In the genomic region with DNA sequence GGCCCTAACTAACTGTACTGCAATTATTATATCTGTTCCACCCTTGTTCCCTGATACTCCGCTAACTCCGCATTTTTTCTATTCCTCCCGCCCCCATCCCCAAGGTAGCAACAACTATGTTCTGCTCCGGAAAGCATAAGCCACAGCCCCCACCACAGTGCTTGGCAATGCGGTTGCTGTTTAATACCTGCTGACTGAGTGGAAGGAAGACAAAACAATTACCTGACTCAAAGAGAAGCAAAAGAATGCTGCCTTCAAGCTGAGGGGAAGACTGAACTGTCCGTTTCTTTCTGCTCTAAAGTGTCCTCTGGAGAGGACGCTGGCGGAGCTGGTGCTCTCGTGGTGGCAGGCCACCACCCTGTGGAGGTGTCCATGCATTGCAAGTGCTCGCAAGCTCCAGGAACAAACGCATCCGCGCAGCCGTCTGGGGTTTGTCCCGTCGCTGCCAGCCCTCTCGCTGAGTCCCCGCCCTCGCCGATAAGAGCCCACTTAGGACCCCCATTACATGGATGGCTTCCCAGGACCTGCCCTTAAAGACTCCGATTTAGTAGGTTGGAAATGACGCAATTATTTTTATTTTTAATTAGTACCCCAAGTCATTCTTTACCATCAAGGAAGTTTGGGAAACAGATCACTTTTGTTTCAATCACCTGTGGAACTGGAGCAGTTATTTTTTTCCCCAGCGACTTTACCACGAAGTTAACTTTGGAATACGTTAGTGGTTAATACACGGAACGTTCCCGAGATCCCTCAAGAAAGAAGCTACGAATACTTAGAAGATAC, we compare ENCODE assay signal across 1 cellular context.
TF ChIP-seq lines count a peak whose summit lies in the region.

No MANE protein-coding gene starts in this region.

TF ChIP-seq in HEK293, 187 proteins besides CTCF, POLR2A, EP300 and RAD21 (continued from another document):
- TF ChIP-seq, protein P1, sequence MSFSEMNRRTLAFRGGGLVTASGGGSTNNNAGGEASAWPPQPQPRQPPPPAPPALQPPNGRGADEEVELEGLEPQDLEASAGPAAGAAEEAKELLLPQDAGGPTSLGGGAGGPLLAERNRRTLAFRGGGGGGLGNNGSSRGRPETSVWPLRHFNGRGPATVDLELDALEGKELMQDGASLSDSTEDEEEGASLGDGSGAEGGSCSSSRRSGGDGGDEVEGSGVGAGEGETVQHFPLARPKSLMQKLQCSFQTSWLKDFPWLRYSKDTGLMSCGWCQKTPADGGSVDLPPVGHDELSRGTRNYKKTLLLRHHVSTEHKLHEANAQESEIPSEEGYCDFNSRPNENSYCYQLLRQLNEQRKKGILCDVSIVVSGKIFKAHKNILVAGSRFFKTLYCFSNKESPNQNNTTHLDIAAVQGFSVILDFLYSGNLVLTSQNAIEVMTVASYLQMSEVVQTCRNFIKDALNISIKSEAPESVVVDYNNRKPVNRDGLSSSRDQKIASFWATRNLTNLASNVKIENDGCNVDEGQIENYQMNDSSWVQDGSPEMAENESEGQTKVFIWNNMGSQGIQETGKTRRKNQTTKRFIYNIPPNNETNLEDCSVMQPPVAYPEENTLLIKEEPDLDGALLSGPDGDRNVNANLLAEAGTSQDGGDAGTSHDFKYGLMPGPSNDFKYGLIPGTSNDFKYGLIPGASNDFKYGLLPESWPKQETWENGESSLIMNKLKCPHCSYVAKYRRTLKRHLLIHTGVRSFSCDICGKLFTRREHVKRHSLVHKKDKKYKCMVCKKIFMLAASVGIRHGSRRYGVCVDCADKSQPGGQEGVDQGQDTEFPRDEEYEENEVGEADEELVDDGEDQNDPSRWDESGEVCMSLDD (tag by site-specific recombination; IDR thresholded peaks at IDR 0.05) = no peak
- TF ChIP-seq ZBTB48 (tag by site-specific recombination; IDR thresholded peaks at IDR 0.05) (0 out of 2 replicates have a peak, but pooled peaks have one; percentile 13), ZBTB17 (tag by site-specific recombination; IDR thresholded peaks at IDR 0.05) (peak; percentile 61), ZNF391 (tag by site-specific recombination; IDR thresholded peaks at IDR 0.05; ENCODE audit: borderline replicate concordance, low read depth) (peak; percentile 18; the same call in 1 of the 2 replicates), ZNF121 (tag by site-specific recombination; IDR thresholded peaks at IDR 0.05) (peak; percentile 95), ZNF10 (tag by site-specific recombination; IDR thresholded peaks at IDR 0.05) (no peak), ZSCAN30 (tag by site-specific recombination; IDR thresholded peaks at IDR 0.05) (peak; percentile 48; the same call in 1 of the 2 replicates), ZNF2 (tag by site-specific recombination; IDR thresholded peaks at IDR 0.05) (0 out of 2 replicates have a peak, but pooled peaks have one; percentile 63), SCRT2 (tag by site-specific recombination; IDR thresholded peaks at IDR 0.05) (peak; percentile 66), ZNF366 (tag by site-specific recombination; conservative IDR thresholded peaks at IDR 0.05) (peak; percentile 59), ZNF140 (tag by site-specific recombination; IDR thresholded peaks at IDR 0.05) (no peak; the same call in 1 of the 2 replicates), SP7 (tag by site-specific recombination; IDR thresholded peaks at IDR 0.05) (0 out of 2 replicates have a peak, but pooled peaks have one; percentile 40), ZNF423 (tag by site-specific recombination; IDR thresholded peaks at IDR 0.05) (no peak), ZNF843 (tag by site-specific recombination; IDR thresholded peaks at IDR 0.05) (0 out of 2 replicates have a peak, but pooled peaks have one; percentile 19), ZNF335 (tag by site-specific recombination; conservative IDR thresholded peaks at IDR 0.05) (peak; percentile 74)
TF ChIP-seq in HEK293: peak in this region for 16.
